ENCODE assay signal across 9 cellular contexts in genomic region chr9:129320575-129321311, GRCh38.
DNase-seq lines count a peak whose midpoint lies in the region; ATAC-seq and TF ChIP-seq lines count a peak whose summit lies in the region.
"Had no signal": no experiment of that assay in that cellular context is flagged by ENCODE, and none has a peak within 500 bp of the region (broad histone marks: within the 10 kb centered on the region; RNA-seq: fewer than 3 reads in every experiment).

No MANE protein-coding gene starts in this region.

- peak overlapping the region; percentile 60 for H3K4me3 Mint-ChIP-seq in activated CD4-positive, alpha-beta memory T cell treated with anti-CD3 and anti-CD28 coated beads, Interleukin-2, amount 10 ng/mL, durations not matched to agents 7 days and 5 days

- WGBS in GM23248 (ENCODE audit: low coverage in 1 of 2, low lambda C conversion rate in 2 of 2, missing lambda C conversion rate in 2 of 2), 2 experiments, result 1 to 2% methylated on average over 40 to 45 of the region's 49 CpGs
- 21% methylated on average over 19 of the region's 49 CpGs for WGBS in right lobe of liver (ENCODE audit: insufficient coverage, low coverage, low lambda C conversion rate, missing lambda C conversion rate)

- CTCF ChIA-PET in activated CD4-positive, alpha-beta memory T cell treated with anti-CD3 and anti-CD28 coated beads, Interleukin-2, amount 10 ng/mL, durations not matched to agents 7 days and 5 days (lab: Charles Lee), result interaction anchor here (0.6 to 1.6 kb wide), 8 partner anchors 71 to 304 kb away, joined by 3 to 5 read pairs (median 3); no protein-coding TSS in a partner anchor

- no peaks in the 10 kb centered on the region for H3K36me3 ChIP-seq in GM23248 (ENCODE audit: low read depth)
- no peaks in the 10 kb centered on the region for H3K36me3 ChIP-seq in effector memory CD4-positive, alpha-beta T cell (ENCODE audit: control insufficient read depth, insufficient read depth, low read length)
- no peaks in the 10 kb centered on the region for H3K36me3 ChIP-seq in right lobe of liver

- peaks cover 11% of the 10 kb centered on the region for H3F3A ChIP-seq in GM23248 (ENCODE audit: insufficient read depth)

- ATAC-seq in right lobe of liver, result peak; percentile 59 to 66 (median 64)
- no peak for ATAC-seq in HG02852 (IDR thresholded peaks at IDR 0.05; ENCODE audit: unreplicated experiment)
- ATAC-seq: Panc1 had no signal

- POLR2A ChIA-PET in activated CD4-positive, alpha-beta memory T cell treated with anti-CD3 and anti-CD28 coated beads, Interleukin-2, amount 10 ng/mL, durations not matched to agents 7 days and 5 days (lab: Charles Lee), result interaction anchor here (0.6 to 1.3 kb wide), 2 partner anchors 139 to 207 kb away, joined by 3 read pairs; no protein-coding TSS in a partner anchor

- H3K27ac ChIP-seq in GM23248 (peak overlapping the region; percentile 47), right lobe of liver (peak overlapping the region; percentile 72 to 89 (median 73))
- no peak overlapping the region for H3K27ac ChIP-seq in effector memory CD4-positive, alpha-beta T cell (ENCODE audit: insufficient read depth, low read length, poor library complexity, severe bottlenecking)

- H3K9me3 Mint-ChIP-seq in activated CD4-positive, alpha-beta memory T cell treated with anti-CD3 and anti-CD28 coated beads, Interleukin-2, amount 10 ng/mL, durations not matched to agents 7 days and 5 days, result no peaks in the 10 kb centered on the region

- H2AFZ ChIP-seq in GM23248, result peak overlapping the region; percentile 81

- in situ Hi-C loops in GM23248 (cut with MboI), result loop anchor here (10.0 kb wide), 1 partner anchor 284 kb away; no protein-coding TSS in a partner anchor

- H4K20me1 ChIP-seq in GM23248 (ENCODE audit: insufficient read depth), result no peaks in the 10 kb centered on the region

- no peaks in the 10 kb centered on the region for H3K9me2 ChIP-seq in GM23248 (ENCODE audit: insufficient read depth)

- DNase-seq in CD1c-positive myeloid dendritic cell (ENCODE audit: extremely low spot score), result peak; percentile 80
- DNase-seq in GM23248, result peak; percentile 90
- DNase-seq in NCI-H2171 treated with DMSO at 0.1 percent for 48 hours (lab: John Stamatoyannopoulos, UW), result peak; percentile 99
- DNase-seq in activated CD4-positive, alpha-beta memory T cell treated with anti-CD3 and anti-CD28 coated beads, Interleukin-2, amount 10 ng/mL, durations not matched to agents 7 days and 5 days, result peak; percentile 50
- peak; percentile 16 to 45 (median 26) for DNase-seq in effector memory CD4-positive, alpha-beta T cell
- peak in 2 of 3 donors; percentile 62 to 73 for DNase-seq in right lobe of liver
- DNase-seq in stimulated activated CD4-positive, alpha-beta T cell treated with anti-CD3 and anti-CD28 coated beads, Interleukin-4, amount 100 ng/mL, for 4 hours, result peak; percentile 27 to 43

- intact Hi-C loops in right lobe of liver (cut with DNase I), result loop anchor here in 1 of 2 donors (10.0 kb wide), 1 partner anchor 234 kb away; no protein-coding TSS in a partner anchor

- peak overlapping the region; percentile 75 for H3K9ac ChIP-seq in GM23248

- TF ChIP-seq CTCF in right lobe of liver (IDR thresholded peaks at IDR 0.05), result peak in 2 of 4 donors; percentile 12 to 18

- H3K27me3 Mint-ChIP-seq in activated CD4-positive, alpha-beta memory T cell treated with anti-CD3 and anti-CD28 coated beads, Interleukin-2, amount 10 ng/mL, durations not matched to agents 7 days and 5 days, result peaks cover 3% of the 10 kb centered on the region

- TF ChIP-seq POLR2A in right lobe of liver (IDR thresholded peaks at IDR 0.05), result peak; percentile 75

- H3K4me1 ChIP-seq in GM23248 (ENCODE audit: insufficient read depth) (peaks cover 29% of the 10 kb centered on the region), right lobe of liver (peaks cover 4 to 62% (median 23%) of the 10 kb centered on the region in 4 donors)
- peaks cover 14% of the 10 kb centered on the region for H3K4me1 ChIP-seq in effector memory CD4-positive, alpha-beta T cell (ENCODE audit: control insufficient read depth, insufficient read depth, low read length, poor library complexity, severe bottlenecking)

- no peaks in the 10 kb centered on the region for H3K27me3 ChIP-seq in GM23248 (replicated peaks; ENCODE audit: insufficient read depth)
- no peaks in the 10 kb centered on the region for H3K27me3 ChIP-seq in effector memory CD4-positive, alpha-beta T cell (replicated peaks; ENCODE audit: control insufficient read depth, insufficient read depth, low read length, poor library complexity, severe bottlenecking)
- no peaks in the 10 kb centered on the region for H3K27me3 ChIP-seq in right lobe of liver

- H3K4me2 ChIP-seq in GM23248 (ENCODE audit: unreplicated experiment), result peak overlapping the region; percentile 79

- H3K79me2 ChIP-seq in GM23248 (ENCODE audit: insufficient read depth), result no peaks in the 10 kb centered on the region

- no peaks in the 10 kb centered on the region for H3K9me3 ChIP-seq in GM23248 (ENCODE audit: low read depth)
- H3K9me3 ChIP-seq in effector memory CD4-positive, alpha-beta T cell (ENCODE audit: control insufficient read depth, low read length), result no peaks in the 10 kb centered on the region
- H3K9me3 ChIP-seq in right lobe of liver, result no peaks in the 10 kb centered on the region

- H3K4me3 ChIP-seq in GM23248 (peak overlapping the region; percentile 65), right lobe of liver (peak overlapping the region; percentile 26 to 35 (median 33))
- H3K4me3 ChIP-seq in effector memory CD4-positive, alpha-beta T cell (ENCODE audit: insufficient read depth, low read depth, low read length, poor library complexity, severe bottlenecking), result peak overlapping the region; percentile 57

- H3K4me1 Mint-ChIP-seq in activated CD4-positive, alpha-beta memory T cell treated with anti-CD3 and anti-CD28 coated beads, Interleukin-2, amount 10 ng/mL, durations not matched to agents 7 days and 5 days, result peaks cover 10% of the 10 kb centered on the region

- H3K36me3 Mint-ChIP-seq in activated CD4-positive, alpha-beta memory T cell treated with anti-CD3 and anti-CD28 coated beads, Interleukin-2, amount 10 ng/mL, durations not matched to agents 7 days and 5 days (ENCODE audit: low read depth), result no peaks in the 10 kb centered on the region

- H3K27ac Mint-ChIP-seq in activated CD4-positive, alpha-beta memory T cell treated with anti-CD3 and anti-CD28 coated beads, Interleukin-2, amount 10 ng/mL, durations not matched to agents 7 days and 5 days, result no peak overlapping the region

Comparison
In these comparisons a context has a peak if more than half of its experiments do, and no peak if none do; other contexts are left out.
1. DNase-seq: peak in every context shown above with its lines; median percentile 99 in NCI-H2171 treated with DMSO at 0.1 percent for 48 hours; 90 in GM23248; 80 in CD1c-positive myeloid dendritic cell; 68 in right lobe of liver; 50 in activated CD4-positive, alpha-beta memory T cell treated with anti-CD3 and anti-CD28 coated beads, Interleukin-2, amount 10 ng/mL, durations not matched to agents 7 days and 5 days; 35 in stimulated activated CD4-positive, alpha-beta T cell treated with anti-CD3 and anti-CD28 coated beads, Interleukin-4, amount 100 ng/mL, for 4 hours; 26 in effector memory CD4-positive, alpha-beta T cell.